ENCODE assay signal across 29 cellular contexts in genomic region chr2:72932805-72933204, GRCh38. TPM values are rescaled to one million over a fixed set of nuclear protein-coding genes. Genes with fewer than 3 reads are reported as not detected.
"Had no signal": no experiment of that assay in that cellular context is flagged by ENCODE, and none has a peak within 500 bp of the region (broad histone marks: within the 10 kb centered on the region; RNA-seq: fewer than 3 reads in every experiment).

No MANE protein-coding gene starts in this region.

- H3K4me1 Mint-ChIP-seq: endodermal cell, naive B cell had no signal

- H3K4me1 ChIP-seq: gastrocnemius medialis, prostate gland, upper lobe of right lung had no signal

- H3K36me3 Mint-ChIP-seq: mesothelial cell of epicardium; stimulated activated effector memory CD8-positive, alpha-beta T cell treated with anti-CD3 and anti-CD28 coated beads, Interleukin-12 subunit alpha, Interleukin-12 subunit beta, amount 100 ng/mL, for 72 hours had no signal

- H3K27ac ChIP-seq: epithelial cell of prostate, gastrocnemius medialis, prostate gland, sigmoid colon, thoracic aorta, transverse colon, upper lobe of right lung, uterus had no signal

- ATAC-seq: esophagus mucosa; gastrocnemius medialis; left lobe of liver; right cardiac atrium; stimulated activated effector memory CD8-positive, alpha-beta T cell treated with anti-CD3 and anti-CD28 coated beads, Interleukin-12 subunit alpha, Interleukin-12 subunit beta, amount 100 ng/mL, for 72 hours; upper lobe of right lung had no signal

- DNase-seq: effector CD8-positive, alpha-beta T cell; endodermal cell; gastrocnemius medialis; mesenchymal stem cell; naive B cell; nephron progenitor cell; nucleus accumbens; sigmoid colon; stimulated activated CD4-positive, alpha-beta T cell treated with anti-CD3 and anti-CD28 coated beads, Interleukin-2, amount 100 ng/mL, for 24 hours; stimulated activated CD4-positive, alpha-beta T cell treated with anti-CD3 and anti-CD28 coated beads, Interleukin-4, amount 100 ng/mL, for 24 hours; stimulated activated naive CD4-positive, alpha-beta T cell treated with Interleukin-2 at 50 U/mL for 16 hours; transverse colon; uterus had no signal

- H3K4me3 Mint-ChIP-seq: dendritic cell treated with granulocyte-macrophage colony-stimulating factor and Interleukin-4, amounts not matched to agents 40 ng/mL and 50 ng/mL, for 4 days; endodermal cell; mesothelial cell of epicardium; naive B cell; nephron progenitor cell; stimulated activated effector memory CD8-positive, alpha-beta T cell treated with anti-CD3 and anti-CD28 coated beads, Interleukin-12 subunit alpha, Interleukin-12 subunit beta, amount 100 ng/mL, for 72 hours had no signal

- H3K36me3 ChIP-seq: gastrocnemius medialis, prostate gland, sigmoid colon, thoracic aorta, transverse colon, upper lobe of right lung, uterus had no signal

- FAIRE-seq: keratinocyte had no signal

- H3K9me3 ChIP-seq: gastrocnemius medialis, mucosa of descending colon, prostate gland, sigmoid colon, thoracic aorta, transverse colon, upper lobe of right lung, uterus had no signal

- H3K4me3 ChIP-seq: gastrocnemius medialis, mucosa of descending colon, prostate gland, sigmoid colon, thoracic aorta, transverse colon, upper lobe of right lung, uterus had no signal

- H3K27ac Mint-ChIP-seq: dendritic cell treated with granulocyte-macrophage colony-stimulating factor and Interleukin-4, amounts not matched to agents 40 ng/mL and 50 ng/mL, for 4 days; endodermal cell; mesothelial cell of epicardium; naive B cell; nephron progenitor cell; stimulated activated effector memory CD8-positive, alpha-beta T cell treated with anti-CD3 and anti-CD28 coated beads, Interleukin-12 subunit alpha, Interleukin-12 subunit beta, amount 100 ng/mL, for 72 hours had no signal

- H3K9me3 Mint-ChIP-seq: dendritic cell treated with granulocyte-macrophage colony-stimulating factor and Interleukin-4, amounts not matched to agents 40 ng/mL and 50 ng/mL, for 4 days; endodermal cell; mesothelial cell of epicardium; naive B cell; nephron progenitor cell; stimulated activated effector memory CD8-positive, alpha-beta T cell treated with anti-CD3 and anti-CD28 coated beads, Interleukin-12 subunit alpha, Interleukin-12 subunit beta, amount 100 ng/mL, for 72 hours had no signal

RNA-seq across cellular contexts. Expression of gene EMX1, which starts 15.5 kb away (rescaled TPM):
- total RNA-seq: esophagus mucosa, gastrocnemius medialis, glomerular endothelial cell, lung microvascular endothelial cell, mesothelial cell of epicardium, osteocyte, right cardiac atrium, sigmoid colon, skeletal muscle tissue, thoracic aorta, upper lobe of right lung had no signal
- polyA plus RNA-seq: keratinocyte had no signal
